1 cellular context compared by ENCODE assay signal in the genomic region with DNA sequence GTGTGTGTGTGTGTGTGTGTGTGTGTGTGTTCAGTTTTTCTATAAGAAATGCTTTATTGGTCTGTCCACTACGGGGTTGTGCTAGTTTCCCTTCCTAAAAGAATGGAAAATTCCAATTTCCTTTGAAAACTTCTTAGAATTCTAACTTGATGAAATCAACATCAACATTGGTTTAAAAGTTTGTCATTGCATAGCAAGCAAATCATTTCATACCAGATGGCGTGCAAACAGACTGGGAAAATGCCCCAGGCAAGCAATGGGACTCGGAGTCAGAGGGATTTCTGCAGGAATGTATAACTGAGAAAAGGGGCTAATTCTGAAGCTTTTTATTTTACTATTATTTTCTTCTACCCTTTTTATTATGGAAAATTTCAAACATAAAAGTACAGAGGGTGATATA.
TF ChIP-seq lines count a peak whose summit lies in the region.

No MANE protein-coding gene starts in this region.

TF ChIP-seq in IMR-90, 13 proteins besides CTCF, POLR2A, EP300 and RAD21:
- TF ChIP-seq, protein P1, sequence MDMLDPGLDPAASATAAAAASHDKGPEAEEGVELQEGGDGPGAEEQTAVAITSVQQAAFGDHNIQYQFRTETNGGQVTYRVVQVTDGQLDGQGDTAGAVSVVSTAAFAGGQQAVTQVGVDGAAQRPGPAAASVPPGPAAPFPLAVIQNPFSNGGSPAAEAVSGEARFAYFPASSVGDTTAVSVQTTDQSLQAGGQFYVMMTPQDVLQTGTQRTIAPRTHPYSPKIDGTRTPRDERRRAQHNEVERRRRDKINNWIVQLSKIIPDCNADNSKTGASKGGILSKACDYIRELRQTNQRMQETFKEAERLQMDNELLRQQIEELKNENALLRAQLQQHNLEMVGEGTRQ (IDR thresholded peaks at IDR 0.05; ENCODE audit: low read depth, low read length), result no peak
- TF ChIP-seq MAZ (IDR thresholded peaks at IDR 0.05; ENCODE audit: borderline replicate concordance, low read depth, low read length), result no peak
- TF ChIP-seq NFE2L2 (IDR thresholded peaks at IDR 0.05; ENCODE audit: low read depth, low read length), result no peak
- TF ChIP-seq RCOR1 (IDR thresholded peaks at IDR 0.05; ENCODE audit: insufficient replicate concordance, low read length), result no peak
- no peak for TF ChIP-seq CHD1 (IDR thresholded peaks at IDR 0.05; ENCODE audit: low read depth, low read length)
- TF ChIP-seq, protein P2, sequence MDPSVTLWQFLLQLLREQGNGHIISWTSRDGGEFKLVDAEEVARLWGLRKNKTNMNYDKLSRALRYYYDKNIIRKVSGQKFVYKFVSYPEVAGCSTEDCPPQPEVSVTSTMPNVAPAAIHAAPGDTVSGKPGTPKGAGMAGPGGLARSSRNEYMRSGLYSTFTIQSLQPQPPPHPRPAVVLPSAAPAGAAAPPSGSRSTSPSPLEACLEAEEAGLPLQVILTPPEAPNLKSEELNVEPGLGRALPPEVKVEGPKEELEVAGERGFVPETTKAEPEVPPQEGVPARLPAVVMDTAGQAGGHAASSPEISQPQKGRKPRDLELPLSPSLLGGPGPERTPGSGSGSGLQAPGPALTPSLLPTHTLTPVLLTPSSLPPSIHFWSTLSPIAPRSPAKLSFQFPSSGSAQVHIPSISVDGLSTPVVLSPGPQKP (IDR thresholded peaks at IDR 0.05; ENCODE audit: borderline replicate concordance, low read depth, low read length), result no peak
- no peak for TF ChIP-seq MXI1 (IDR thresholded peaks at IDR 0.05; ENCODE audit: borderline replicate concordance, low read depth, low read length)
- no peak for TF ChIP-seq FOS (IDR thresholded peaks at IDR 0.05; ENCODE audit: low read depth, low read length)
- TF ChIP-seq CEBPB (IDR thresholded peaks at IDR 0.05; ENCODE audit: low read depth, low read length), result no peak
- TF ChIP-seq SMC3 (IDR thresholded peaks at IDR 0.05; ENCODE audit: low read depth, low read length), result no peak
- TF ChIP-seq MAFK (IDR thresholded peaks at IDR 0.05; ENCODE audit: low read depth, low read length), result no peak
- no peak for TF ChIP-seq BHLHE40 (IDR thresholded peaks at IDR 0.05; ENCODE audit: low read depth, low read length)
- TF ChIP-seq RFX5 (IDR thresholded peaks at IDR 0.05; ENCODE audit: low read depth, low read length), result no peak
